Comparison of ENCODE assay signal across 16 cellular contexts in the genomic region with DNA sequence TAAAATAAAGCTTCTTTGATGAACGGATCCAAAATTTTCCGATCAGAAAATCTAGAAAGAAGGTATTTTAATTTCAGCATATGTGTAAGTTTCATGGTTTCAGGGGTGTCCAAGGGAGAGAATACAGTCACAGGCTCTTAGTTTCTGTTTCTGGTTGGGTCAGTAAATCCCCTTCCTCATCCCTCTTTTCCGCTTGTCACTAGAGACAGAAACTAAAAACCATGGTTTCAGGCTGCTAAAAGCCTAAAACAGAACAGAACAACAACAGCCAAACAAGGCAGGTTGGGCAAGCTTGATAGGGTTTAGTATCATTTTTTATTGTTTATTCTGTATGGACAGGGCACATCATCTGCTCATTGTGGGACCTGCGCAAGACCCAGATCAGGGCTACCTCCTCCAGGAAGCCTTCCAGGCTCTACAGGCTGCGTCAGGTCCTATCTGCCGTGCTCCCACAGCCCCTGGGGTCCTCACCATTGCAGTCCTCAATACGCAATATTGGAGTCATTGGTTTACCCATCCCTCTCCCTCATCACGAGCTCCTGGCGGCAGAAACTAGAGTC.
"Had no signal": no experiment of that assay in that cellular context is flagged by ENCODE, and none has a peak within 500 bp of the region (broad histone marks: within the 10 kb centered on the region; RNA-seq: fewer than 3 reads in every experiment).

No MANE protein-coding gene starts in this region.

- H3K4me3 ChIP-seq: cardiac muscle cell, esophagus squamous epithelium, lung, psoas muscle, sigmoid colon had no signal

- ATAC-seq: activated CD8-positive, alpha-beta memory T cell treated with anti-CD3 and anti-CD28 coated beads, Interleukin-2, amount 10 ng/mL, durations not matched to agents 7 days and 5 days; left colon; naive thymus-derived CD4-positive, alpha-beta T cell; psoas muscle had no signal

- FAIRE-seq: TTC549 had no signal

- H3K36me3 Mint-ChIP-seq: activated CD8-positive, alpha-beta memory T cell treated with anti-CD3 and anti-CD28 coated beads, Interleukin-2, amount 10 ng/mL, durations not matched to agents 7 days and 5 days; naive thymus-derived CD4-positive, alpha-beta T cell had no signal

- H3K27ac ChIP-seq: cardiac muscle cell, esophagus squamous epithelium, psoas muscle, sigmoid colon had no signal

- H3K36me3 ChIP-seq: cardiac muscle cell, esophagus squamous epithelium, sigmoid colon had no signal

- DNase-seq: activated CD4-positive, CD25-positive, alpha-beta regulatory T cell; activated CD8-positive, alpha-beta memory T cell treated with anti-CD3 and anti-CD28 coated beads, Interleukin-2, amount 10 ng/mL, durations not matched to agents 7 days and 5 days; activated T-cell treated with anti-CD3 and anti-CD28 coated beads, Interleukin-2, amount 50 U/mL, for 24 hours; esophagus squamous epithelium; foreskin fibroblast; left colon; naive thymus-derived CD4-positive, alpha-beta T cell; occipital lobe; psoas muscle; sigmoid colon; stimulated activated CD4-positive, alpha-beta T cell treated with anti-CD3 and anti-CD28 coated beads, Interleukin-12 subunit alpha, Interleukin-12 subunit beta, amount 100 ng/mL, for 4 hours; stimulated activated naive CD4-positive, alpha-beta T cell treated with Interleukin-2 at 50 U/mL for 16 hours; T-helper 2 cell had no signal

- H3K9me3 ChIP-seq: esophagus squamous epithelium, psoas muscle, sigmoid colon had no signal

- H3K4me1 ChIP-seq: psoas muscle had no signal

- H3K9me3 Mint-ChIP-seq: activated T-cell treated with anti-CD3 and anti-CD28 coated beads, Interleukin-2, amount 50 U/mL, for 24 hours; naive thymus-derived CD4-positive, alpha-beta T cell had no signal

- H3K4me3 Mint-ChIP-seq: activated CD8-positive, alpha-beta memory T cell treated with anti-CD3 and anti-CD28 coated beads, Interleukin-2, amount 10 ng/mL, durations not matched to agents 7 days and 5 days; activated T-cell treated with anti-CD3 and anti-CD28 coated beads, Interleukin-2, amount 50 U/mL, for 24 hours had no signal

- H3K27me3 ChIP-seq: cardiac muscle cell had no signal

- H3K27ac Mint-ChIP-seq: activated CD8-positive, alpha-beta memory T cell treated with anti-CD3 and anti-CD28 coated beads, Interleukin-2, amount 10 ng/mL, durations not matched to agents 7 days and 5 days; activated T-cell treated with anti-CD3 and anti-CD28 coated beads, Interleukin-2, amount 50 U/mL, for 24 hours had no signal
